15 cellular contexts compared by ENCODE assay signal in the genomic region with DNA sequence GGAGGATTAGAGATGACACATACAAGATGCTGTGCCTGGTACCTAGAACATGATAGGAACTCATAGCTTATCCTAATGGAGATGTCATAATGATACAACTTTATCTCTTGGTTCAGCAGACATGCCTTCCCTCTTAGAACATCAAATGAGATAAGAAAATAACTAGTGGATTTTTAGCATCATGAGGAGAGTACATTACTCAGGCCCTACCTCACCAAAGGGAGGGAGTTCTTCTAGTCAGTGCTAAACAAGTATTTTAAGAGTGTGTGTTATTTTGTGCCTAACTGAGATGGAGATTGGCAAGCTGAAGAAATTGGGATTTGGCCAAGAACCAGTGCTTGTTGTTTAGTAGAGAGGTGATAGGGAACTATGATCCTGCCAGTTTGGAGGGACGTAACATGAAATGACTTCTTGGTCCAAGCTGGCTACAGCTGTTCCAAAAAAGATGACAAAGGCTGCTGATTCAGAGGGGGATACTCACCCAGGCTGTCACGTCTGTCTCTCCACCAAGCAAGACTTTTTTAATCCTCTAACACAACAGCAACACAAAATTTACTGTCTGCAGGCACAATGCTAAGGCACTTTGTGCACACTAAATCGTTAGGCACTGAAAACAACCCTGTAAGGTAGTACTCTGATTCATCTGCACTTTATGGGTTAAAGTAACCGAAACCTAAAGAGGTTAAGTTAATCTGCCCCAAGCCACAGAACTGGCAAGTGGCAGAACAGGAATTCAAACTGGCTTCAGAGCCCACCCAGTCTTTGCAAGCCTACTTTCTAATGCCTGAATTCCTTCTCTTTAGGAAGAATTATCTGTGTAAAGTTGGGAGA.
DNase-seq lines count a peak whose midpoint lies in the region; ATAC-seq and TF ChIP-seq lines count a peak whose summit lies in the region.
"Had no signal": no experiment of that assay in that cellular context is flagged by ENCODE, and none has a peak within 500 bp of the region (broad histone marks: within the 10 kb centered on the region; RNA-seq: fewer than 3 reads in every experiment).

No MANE protein-coding gene starts in this region.

- H3K27me3 Mint-ChIP-seq in activated CD8-positive, alpha-beta T cell treated with anti-CD3 and anti-CD28 coated beads for 36 hours, result no peaks in the 10 kb centered on the region

- peak in 1 of 2 donors; percentile 31 for ATAC-seq in gastrocnemius medialis
- no peak for ATAC-seq in activated CD8-positive, alpha-beta T cell treated with anti-CD3 and anti-CD28 coated beads for 36 hours
- no peak for ATAC-seq in stimulated activated naive CD8-positive, alpha-beta T cell treated with anti-CD3 and anti-CD28 coated beads, Interleukin-15, Interleukin-2, amounts not matched to agents 100 U/mL and 50 U/mL, for 24 hours
- no peak for ATAC-seq in GM18520 (IDR thresholded peaks at IDR 0.05; ENCODE audit: unreplicated experiment)
- ATAC-seq: activated CD8-positive, alpha-beta T cell treated with anti-CD3 and anti-CD28 coated beads, Interleukin-2, amount 10 ng/mL, durations not matched to agents 7 days and 5 days had no signal

- H3K27me3 ChIP-seq in right atrium auricular region (no peaks in the 10 kb centered on the region), gastrocnemius medialis (no peaks in the 10 kb centered on the region), BE2C (no peaks in the 10 kb centered on the region)

- POLR2A ChIA-PET in activated CD8-positive, alpha-beta T cell treated with anti-CD3 and anti-CD28 coated beads for 36 hours (lab: Charles Lee), result no interaction called here

- H3K36me3 ChIP-seq in right atrium auricular region (no peaks in the 10 kb centered on the region), gastrocnemius medialis (no peaks in the 10 kb centered on the region), BE2C (no peaks in the 10 kb centered on the region)

- TF ChIP-seq CTCF in VCaP (conservative IDR thresholded peaks at IDR 0.05), result no peak
- no peak for TF ChIP-seq CTCF in right atrium auricular region (IDR thresholded peaks at IDR 0.05)
- no peak for TF ChIP-seq CTCF in gastrocnemius medialis (IDR thresholded peaks at IDR 0.05 in 4 of 5, conservative IDR thresholded peaks at IDR 0.05 in 1 of 5)
- no peak for TF ChIP-seq CTCF in activated CD8-positive, alpha-beta T cell treated with anti-CD3 and anti-CD28 coated beads for 36 hours (IDR thresholded peaks at IDR 0.05)
- no peak for TF ChIP-seq CTCF in BE2C (IDR thresholded peaks at IDR 0.05; ENCODE audit: low read depth, low read length)

- H3K9me3 ChIP-seq in right atrium auricular region, result no peaks in the 10 kb centered on the region
- H3K9me3 ChIP-seq in gastrocnemius medialis, result no peaks in the 10 kb centered on the region
- no peaks in the 10 kb centered on the region for H3K9me3 ChIP-seq in BE2C

- no peaks in the 10 kb centered on the region for H3K9me3 Mint-ChIP-seq in activated CD8-positive, alpha-beta T cell treated with anti-CD3 and anti-CD28 coated beads for 36 hours
- H3K9me3 Mint-ChIP-seq: activated T-helper 1 cell treated with anti-CD3 and anti-CD28 coated beads, Interleukin-12 subunit alpha, Interleukin-12 subunit beta, Interleukin-2, Interleukin-4 antibody, amounts not matched to agents 30 ng/mL and 10 ng/mL and 1 ng/mL, durations not matched to agents 14 hours and 24 hours and 36 hours had no signal

- TF ChIP-seq POLR2A in gastrocnemius medialis (IDR thresholded peaks at IDR 0.05), result no peak

- H3K4me1 Mint-ChIP-seq in activated CD8-positive, alpha-beta T cell treated with anti-CD3 and anti-CD28 coated beads for 36 hours (ENCODE audit: low read depth), result peaks cover 12% of the 10 kb centered on the region

- H3K27ac ChIP-seq in VCaP (peak overlapping the region; percentile 72), right atrium auricular region (peak overlapping the region; percentile 35 to 70), gastrocnemius medialis (peak overlapping the region; percentile 49 to 75 (median 64))
- H3K27ac ChIP-seq: HL-60 had no signal

- DNase-seq in LHCN-M2 (ENCODE audit: low read depth) (peak; percentile 63), right atrium auricular region (ENCODE audit: low spot score) (no peak), gastrocnemius medialis (no peak), BE2C (no peak)
- no peak for DNase-seq in activated CD8-positive, alpha-beta T cell treated with anti-CD3 and anti-CD28 coated beads for 36 hours
- no peak for DNase-seq in stimulated activated naive CD8-positive, alpha-beta T cell treated with anti-CD3 and anti-CD28 coated beads, Interleukin-15, Interleukin-2, amounts not matched to agents 100 U/mL and 50 U/mL, for 24 hours
- DNase-seq: activated CD8-positive, alpha-beta T cell treated with anti-CD3 and anti-CD28 coated beads, Interleukin-2, amount 10 ng/mL, durations not matched to agents 7 days and 5 days; glutamatergic neuron; KBM-7; NCI-H1417 treated with DMSO at 0.1 percent for 48 hours; NCI-H524 had no signal

- peaks cover 5% of the 10 kb centered on the region for H3K36me3 Mint-ChIP-seq in activated CD8-positive, alpha-beta T cell treated with anti-CD3 and anti-CD28 coated beads for 36 hours (ENCODE audit: low read depth)

- H3K4me1 ChIP-seq in right atrium auricular region, result peaks cover 0 to 58% of the 10 kb centered on the region in 2 donors
- peaks cover 73 to 76% of the 10 kb centered on the region in 2 donors for H3K4me1 ChIP-seq in gastrocnemius medialis
- peaks cover 4% of the 10 kb centered on the region for H3K4me1 ChIP-seq in BE2C

- intact Hi-C loops in gastrocnemius medialis (cut with DNase I; ENCODE audit: low total_unique reads), result no loop called here
- intact Hi-C loops in activated CD8-positive, alpha-beta T cell treated with anti-CD3 and anti-CD28 coated beads for 36 hours (cut with micrococcal nuclease), result no loop called here

- no peak overlapping the region for H3K27ac Mint-ChIP-seq in activated CD8-positive, alpha-beta T cell treated with anti-CD3 and anti-CD28 coated beads for 36 hours
- H3K27ac Mint-ChIP-seq: activated CD8-positive, alpha-beta T cell treated with anti-CD3 and anti-CD28 coated beads, Interleukin-2, amount 10 ng/mL, durations not matched to agents 7 days and 5 days; activated T-helper 1 cell treated with anti-CD3 and anti-CD28 coated beads, Interleukin-12 subunit alpha, Interleukin-12 subunit beta, Interleukin-2, Interleukin-4 antibody, amounts not matched to agents 30 ng/mL and 10 ng/mL and 1 ng/mL, durations not matched to agents 14 hours and 24 hours and 36 hours had no signal

- no peak overlapping the region for H3K4me3 Mint-ChIP-seq in activated CD8-positive, alpha-beta T cell treated with anti-CD3 and anti-CD28 coated beads for 36 hours
- H3K4me3 Mint-ChIP-seq: activated CD8-positive, alpha-beta T cell treated with anti-CD3 and anti-CD28 coated beads, Interleukin-2, amount 10 ng/mL, durations not matched to agents 7 days and 5 days; activated T-helper 1 cell treated with anti-CD3 and anti-CD28 coated beads, Interleukin-12 subunit alpha, Interleukin-12 subunit beta, Interleukin-2, Interleukin-4 antibody, amounts not matched to agents 30 ng/mL and 10 ng/mL and 1 ng/mL, durations not matched to agents 14 hours and 24 hours and 36 hours had no signal

- CTCF ChIA-PET in activated CD8-positive, alpha-beta T cell treated with anti-CD3 and anti-CD28 coated beads for 36 hours (lab: Charles Lee), result no interaction called here

- no peak overlapping the region for H3K4me3 ChIP-seq in right atrium auricular region
- H3K4me3 ChIP-seq in gastrocnemius medialis, result no peak overlapping the region
- no peak overlapping the region for H3K4me3 ChIP-seq in BE2C (ENCODE audit: low read depth, low read length)

- in situ Hi-C loops in gastrocnemius medialis (cut with MboI; ENCODE audit: low sequenced_read_pairs in 4 of 4), result no loop called here
